ENCODE assay signal across 25 cellular contexts in the genomic region with DNA sequence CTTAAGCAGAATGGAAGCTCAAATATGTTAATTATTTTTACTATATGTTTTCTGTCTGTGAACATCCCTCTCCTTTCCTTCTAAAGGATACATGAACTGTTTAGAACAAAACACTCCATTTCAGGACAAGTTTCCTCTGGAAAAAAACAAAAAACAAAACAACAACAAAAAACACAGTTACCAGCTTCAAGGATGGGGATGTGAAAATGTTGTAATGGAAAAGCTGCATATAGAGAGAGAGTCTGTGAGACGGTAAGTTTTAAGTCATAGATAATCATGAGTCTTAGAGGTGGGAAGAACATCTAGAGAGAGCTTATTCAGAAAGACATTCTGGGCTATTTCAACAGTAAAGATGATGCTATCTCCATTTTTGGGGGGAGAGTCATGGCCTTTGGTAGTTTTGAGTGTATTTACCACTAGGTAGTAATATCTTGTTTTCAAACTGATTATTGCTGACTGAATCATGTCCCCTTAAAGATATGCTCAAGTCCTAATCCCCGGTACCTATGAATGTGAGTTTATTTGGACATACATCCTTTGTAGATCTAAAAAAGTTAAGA. TPM values are rescaled to one million over a fixed set of nuclear protein-coding genes. Genes with fewer than 3 reads are reported as not detected.
DNase-seq lines count a peak whose midpoint lies in the region; ATAC-seq and TF ChIP-seq lines count a peak whose summit lies in the region.
"Had no signal": no experiment of that assay in that cellular context is flagged by ENCODE, and none has a peak within 500 bp of the region (broad histone marks: within the 10 kb centered on the region; RNA-seq: fewer than 3 reads in every experiment).

No MANE protein-coding gene starts in this region.

- no peak overlapping the region for H3K4me3 ChIP-seq in BLaER1 treated with 17β-estradiol and CSF1 and Interleukin-3, amounts not matched to agents 10 nM and 100 nM
- H3K4me3 ChIP-seq in OCI-LY7 (ENCODE audit: low read depth, low read length, poor library complexity, severe bottlenecking) = no peak overlapping the region
- H3K4me3 ChIP-seq: lower lobe of right lung, SJSA1, upper lobe of left lung had no signal

- no peaks in the 10 kb centered on the region for H4K20me1 ChIP-seq in BLaER1 treated with 17β-estradiol and CSF1 and Interleukin-3, amounts not matched to agents 10 nM and 100 nM
- no peaks in the 10 kb centered on the region for H4K20me1 ChIP-seq in OCI-LY7 (ENCODE audit: insufficient read depth, low read length)

- CTCF ChIA-PET in OCI-LY7 (lab: Charles Lee; ENCODE audit: unreplicated experiment) = interaction anchor here (1.0 kb wide), 1 partner anchor 15 kb away, joined by 3 read pairs; no protein-coding TSS in a partner anchor

- POLR2A ChIA-PET in OCI-LY7 (lab: Charles Lee) = interaction anchor here (0.7 to 8.0 kb wide), 9 partner anchors 9 to 171 kb away, joined by 3 to 79 read pairs (median 4); a partner anchor contains a TSS

- H3K79me2 ChIP-seq in OCI-LY7 (ENCODE audit: insufficient read depth, low read depth, low read length) = no peaks in the 10 kb centered on the region

- H3K9me2 ChIP-seq in OCI-LY7 (ENCODE audit: insufficient read depth, low read length) = no peaks in the 10 kb centered on the region

- H3K9me3 ChIP-seq in BLaER1 treated with 17β-estradiol and CSF1 and Interleukin-3, amounts not matched to agents 10 nM and 100 nM (replicated peaks in 1 of 11) = peaks cover 15 to 24% (median 18%) of the 10 kb centered on the region in 11 experiments
- H3K9me3 ChIP-seq in OCI-LY7 (ENCODE audit: low read length) = peaks cover 12% of the 10 kb centered on the region
- H3K9me3 ChIP-seq: upper lobe of left lung had no signal

- H3K27me3 Mint-ChIP-seq in activated CD4-positive, alpha-beta T cell treated with anti-CD3 and anti-CD28 coated beads, Interleukin-2, amount 10 ng/mL, durations not matched to agents 24 days and 14 days = no peaks in the 10 kb centered on the region
- H3K27me3 Mint-ChIP-seq in memory B cell = no peaks in the 10 kb centered on the region
- H3K27me3 Mint-ChIP-seq: activated naive CD8-positive, alpha-beta T cell treated with anti-CD3 and anti-CD28 coated beads, Interleukin-2, amount 10 ng/mL, durations not matched to agents 7 days and 5 days had no signal

- no peak for ATAC-seq in memory B cell (ENCODE audit: low read depth)
- no peak for ATAC-seq in GM18520 (IDR thresholded peaks at IDR 0.05; ENCODE audit: unreplicated experiment)
- no peak for ATAC-seq in GM18519 (IDR thresholded peaks at IDR 0.05; ENCODE audit: low FRiP score, unreplicated experiment)
- ATAC-seq in GM21528 (IDR thresholded peaks at IDR 0.05; ENCODE audit: low FRiP score, unreplicated experiment) = no peak
- ATAC-seq: HCT116, lower lobe of right lung had no signal

- peak overlapping the region; percentile 56 for H3K4me3 Mint-ChIP-seq in activated CD4-positive, alpha-beta T cell treated with anti-CD3 and anti-CD28 coated beads, Interleukin-2, amount 10 ng/mL, durations not matched to agents 24 days and 14 days
- peak overlapping the region; percentile 3 for H3K4me3 Mint-ChIP-seq in memory B cell
- H3K4me3 Mint-ChIP-seq: activated naive CD8-positive, alpha-beta T cell treated with anti-CD3 and anti-CD28 coated beads, Interleukin-2, amount 10 ng/mL, durations not matched to agents 7 days and 5 days; central memory CD8-positive, alpha-beta T cell had no signal

- peaks cover 73 to 88% (median 77%) of the 10 kb centered on the region in 10 experiments for H3K4me1 ChIP-seq in BLaER1 treated with 17β-estradiol and CSF1 and Interleukin-3, amounts not matched to agents 10 nM and 100 nM
- H3K4me1 ChIP-seq in OCI-LY7 (ENCODE audit: insufficient read depth, low read length, poor library complexity, severe bottlenecking) = peaks cover 51% of the 10 kb centered on the region
- H3K4me1 ChIP-seq: lower lobe of right lung, upper lobe of left lung had no signal

- no TSS peak for BruUV-seq in OCI-LY7 (replicated peaks; lab: Mats Ljungman, UMichigan)

- peaks cover 0 to 15% (median 2%) of the 10 kb centered on the region in 11 experiments; a peak in 3 of 22 replicates for H3K36me3 ChIP-seq in BLaER1 treated with 17β-estradiol and CSF1 and Interleukin-3, amounts not matched to agents 10 nM and 100 nM
- H3K36me3 ChIP-seq in OCI-LY7 (ENCODE audit: insufficient read depth, low read length) = no peaks in the 10 kb centered on the region
- H3K36me3 ChIP-seq: lower lobe of right lung, SJSA1, upper lobe of left lung had no signal

- DNase-seq in activated CD4-positive, alpha-beta T cell treated with anti-CD3 and anti-CD28 coated beads, Interleukin-2, amount 10 ng/mL, durations not matched to agents 24 days and 14 days = no peak
- DNase-seq in activated CD4-positive, alpha-beta T cell treated with anti-CD3 and anti-CD28 coated beads, Interleukin-2, amount 50 U/mL, for 1 hour = no peak
- no peak for DNase-seq in OCI-LY7 (ENCODE audit: low spot score)
- no peak for DNase-seq in memory B cell (ENCODE audit: low spot score in 2 of 2)
- DNase-seq: activated CD8-positive, alpha-beta memory T cell treated with anti-CD3 and anti-CD28 coated beads, Interleukin-2, amount 50 U/mL, for 48 hours; activated naive CD8-positive, alpha-beta T cell treated with anti-CD3 and anti-CD28 coated beads, Interleukin-2, amount 10 ng/mL, durations not matched to agents 7 days and 5 days; DMS79 treated with DMSO at 0.1 percent for 48 hours; Kasumi-1; lower lobe of right lung; NCI-H1048; NCI-H187; NCI-H2171 treated with DMSO at 0.1 percent for 48 hours; NCI-H526; stimulated activated CD4-positive, alpha-beta T cell treated with anti-CD3 and anti-CD28 coated beads, Interleukin-15, amount 100 ng/mL, for 24 hours; T-helper 1 cell; upper lobe of left lung had no signal

- no peaks in the 10 kb centered on the region for H3K27me3 ChIP-seq in BLaER1 treated with 17β-estradiol and CSF1 and Interleukin-3, amounts not matched to agents 10 nM and 100 nM
- H3K27me3 ChIP-seq: SJSA1, upper lobe of left lung had no signal

- peak overlapping the region; percentile 85 for H2AFZ ChIP-seq in OCI-LY7 (ENCODE audit: low read length)

- peak overlapping the region; percentile 76 to 96 (median 89); a peak in 21 of 22 replicates for H3K27ac ChIP-seq in BLaER1 treated with 17β-estradiol and CSF1 and Interleukin-3, amounts not matched to agents 10 nM and 100 nM
- no peak overlapping the region for H3K27ac ChIP-seq in OCI-LY7 (ENCODE audit: low read depth, low read length, poor library complexity, severe bottlenecking)
- H3K27ac ChIP-seq: HL-60, lower lobe of right lung, SJSA1, upper lobe of left lung had no signal

- peaks cover 32% of the 10 kb centered on the region for H3K9me3 Mint-ChIP-seq in activated CD4-positive, alpha-beta T cell treated with anti-CD3 and anti-CD28 coated beads, Interleukin-2, amount 10 ng/mL, durations not matched to agents 24 days and 14 days
- peaks cover 11% of the 10 kb centered on the region for H3K9me3 Mint-ChIP-seq in memory B cell

- H3K4me2 ChIP-seq in BLaER1 treated with 17β-estradiol and CSF1 and Interleukin-3, amounts not matched to agents 10 nM and 100 nM = peak overlapping the region; percentile 72 to 91 (median 77)
- peak overlapping the region; percentile 41; the same call in 1 of the 2 replicates for H3K4me2 ChIP-seq in OCI-LY7 (ENCODE audit: low read length)

- intact Hi-C loops in activated CD4-positive, alpha-beta T cell treated with anti-CD3 and anti-CD28 coated beads, Interleukin-2, amount 10 ng/mL, durations not matched to agents 24 days and 14 days (cut with micrococcal nuclease) = loop anchor here (5.0 kb wide), 1 partner anchor 205 kb away; no protein-coding TSS in a partner anchor
- intact Hi-C loops in OCI-LY7 (cut with micrococcal nuclease; ENCODE audit: unreplicated experiment) = loop anchor here (10.0 kb wide), 1 partner anchor 618 kb away; a partner anchor contains a TSS

- peak overlapping the region in 3 of 11 experiments; percentile 78 to 82 (median 79); a peak in 2 of 22 replicates for H3K9ac ChIP-seq in BLaER1 treated with 17β-estradiol and CSF1 and Interleukin-3, amounts not matched to agents 10 nM and 100 nM

- H3K4me1 Mint-ChIP-seq in activated CD4-positive, alpha-beta T cell treated with anti-CD3 and anti-CD28 coated beads, Interleukin-2, amount 10 ng/mL, durations not matched to agents 24 days and 14 days = peaks cover 45% of the 10 kb centered on the region
- H3K4me1 Mint-ChIP-seq in memory B cell = peaks cover 46% of the 10 kb centered on the region

- H3K36me3 Mint-ChIP-seq in activated CD4-positive, alpha-beta T cell treated with anti-CD3 and anti-CD28 coated beads, Interleukin-2, amount 10 ng/mL, durations not matched to agents 24 days and 14 days (ENCODE audit: low read depth) = peaks cover 33% of the 10 kb centered on the region
- H3K36me3 Mint-ChIP-seq in memory B cell = peaks cover 13% of the 10 kb centered on the region

- no peak for TF ChIP-seq CTCF in OCI-LY7 (conservative IDR thresholded peaks at IDR 0.05; ENCODE audit: low read length)

- peak overlapping the region; percentile 93 for H3K27ac Mint-ChIP-seq in activated CD4-positive, alpha-beta T cell treated with anti-CD3 and anti-CD28 coated beads, Interleukin-2, amount 10 ng/mL, durations not matched to agents 24 days and 14 days
- H3K27ac Mint-ChIP-seq in memory B cell = peak overlapping the region; percentile 93
- H3K27ac Mint-ChIP-seq: activated naive CD8-positive, alpha-beta T cell treated with anti-CD3 and anti-CD28 coated beads, Interleukin-2, amount 10 ng/mL, durations not matched to agents 7 days and 5 days; progenitor cell of endocrine pancreas had no signal

RNA-seq across cellular contexts. Expression of a gene that starts 23.3 kb away (rescaled TPM):
- total RNA-seq in activated CD4-positive, alpha-beta T cell treated with anti-CD3 and anti-CD28 coated beads, Interleukin-2, amount 10 ng/mL, durations not matched to agents 24 days and 14 days = 18.1 and 18.3 TPM in 2 replicates
- 6.2 TPM in 2 replicates for total RNA-seq in OCI-LY7 (2014; rRNA removed; shearing (Covaris generic))
- 8.7 and 12.8 TPM in 2 replicates for total RNA-seq in OCI-LY7 (2022)

RNA-seq across cellular contexts. Expression of a gene that starts 51.4 kb away (rescaled TPM):
- total RNA-seq in activated CD4-positive, alpha-beta T cell treated with anti-CD3 and anti-CD28 coated beads, Interleukin-2, amount 10 ng/mL, durations not matched to agents 24 days and 14 days = 27.7 and 29.1 TPM in 2 replicates
- total RNA-seq in OCI-LY7 (2014; rRNA removed; shearing (Covaris generic)) = 0.41 and 1.9 TPM in 2 replicates
- 2.4 and 2.6 TPM in 2 replicates for total RNA-seq in OCI-LY7 (2022)
